Comparison of ENCODE assay signal across 8 cellular contexts in genomic region chr11:71813481-71814355, GRCh38. TPM values are rescaled to one million over a fixed set of nuclear protein-coding genes. Genes with fewer than 3 reads are reported as not detected.
DNase-seq lines count a peak whose midpoint lies in the region; TF ChIP-seq lines count a peak whose summit lies in the region.
"Not testable (repeated sequence)": the region's sequence is repeated elsewhere in the genome, so short reads cannot be mapped to it uniquely, and the experiment has no call there.

No MANE protein-coding gene starts in this region.

- intact Hi-C loops in esophagus muscularis mucosa (cut with DNase I): not testable (repeated sequence)

- not testable (repeated sequence) for H2BK5ac ChIP-seq in mesenchymal stem cell (ENCODE audit: low read depth, low read length, poor library complexity, severe bottlenecking)

- not testable (repeated sequence) for H2BK12ac ChIP-seq in mesenchymal stem cell (ENCODE audit: low read length in 2 of 2)

- H2BK120ac ChIP-seq in mesenchymal stem cell (ENCODE audit: low read depth, low read length): peak overlapping the region; percentile 49

- peak overlapping the region; percentile 86 for H3K9ac ChIP-seq in mesenchymal stem cell (ENCODE audit: low read length)

- H3K27me3 ChIP-seq in ACC112 (ENCODE audit: insufficient read depth, low read length); esophagus muscularis mucosa; mesenchymal stem cell (ENCODE audit: control insufficient read depth in 1 of 2, insufficient read depth in 1 of 2, low read length in 2 of 2): not testable (repeated sequence)

- H2AK5ac ChIP-seq in mesenchymal stem cell (ENCODE audit: low read length, severe bottlenecking): not testable (repeated sequence)

- DNase-seq in GM13977 (ENCODE audit: low spot score): peak; percentile 76
- peak; percentile 49 for DNase-seq in NCI-H1694 (lab: John Stamatoyannopoulos, UW)
- peak; percentile 61 for DNase-seq in SW480 (ENCODE audit: low spot score)
- DNase-seq in activated gamma-delta T cell (lab: John Stamatoyannopoulos, UW): peak; percentile 61
- not testable (repeated sequence) for DNase-seq in esophagus muscularis mucosa (ENCODE audit: extremely low spot score)
- peak; percentile 77 for DNase-seq in mesenchymal stem cell
- DNase-seq in stimulated activated CD4-positive, alpha-beta T cell treated with anti-CD3 and anti-CD28 coated beads, Interleukin-1b, Interleukin-23, amount 100 ng/mL, for 24 hours (ENCODE audit: low read depth in 4 of 4, low spot score in 1 of 4): peak; percentile 43 to 72 (median 60)

- H3K36me3 ChIP-seq in ACC112 (ENCODE audit: insufficient read depth, low read length); esophagus muscularis mucosa; mesenchymal stem cell (ENCODE audit: control insufficient read depth in 1 of 2, insufficient read depth in 2 of 2, low read depth in 1 of 2, low read length in 2 of 2): not testable (repeated sequence)

- not testable (repeated sequence) for TF ChIP-seq POLR2A in esophagus muscularis mucosa (IDR thresholded peaks at IDR 0.05; ENCODE audit: low read depth)

- not testable (repeated sequence) for TF ChIP-seq EP300 in esophagus muscularis mucosa (IDR thresholded peaks at IDR 0.05)

- H3K18ac ChIP-seq in mesenchymal stem cell (ENCODE audit: low read depth in 1 of 2, low read length in 2 of 2): peak overlapping the region in 1 of 2 experiments; percentile 34

- not testable (repeated sequence) for H2BK15ac ChIP-seq in mesenchymal stem cell (ENCODE audit: low read depth, poor library complexity, severe bottlenecking)

- not testable (repeated sequence) for H3K79me1 ChIP-seq in mesenchymal stem cell (replicated peaks; ENCODE audit: low read length, poor library complexity, severe bottlenecking)

- H3K4me2 ChIP-seq in mesenchymal stem cell (ENCODE audit: low read length, poor library complexity, severe bottlenecking): peak overlapping the region; percentile 63

- peak overlapping the region; percentile 74 for H3K4me3 ChIP-seq in ACC112 (ENCODE audit: low read depth, low read length)
- peak overlapping the region; percentile 48 to 64 (median 56) for H3K4me3 ChIP-seq in esophagus muscularis mucosa
- H3K4me3 ChIP-seq in mesenchymal stem cell (ENCODE audit: insufficient read depth in 1 of 2, low read depth in 1 of 2, low read length in 2 of 2): peak overlapping the region; percentile 53 to 73

- peak overlapping the region; percentile 82 for H4K8ac ChIP-seq in mesenchymal stem cell (ENCODE audit: low read length)

- H3K27ac ChIP-seq in ACC112 (ENCODE audit: low read depth, low read length); mesenchymal stem cell (ENCODE audit: low read length, poor library complexity, severe bottlenecking): not testable (repeated sequence)
- peak overlapping the region; percentile 62 to 74 (median 66) for H3K27ac ChIP-seq in esophagus muscularis mucosa (replicated peaks in 1 of 4)

- peak; percentile 80 for TF ChIP-seq CTCF in GM13977 (IDR thresholded peaks at IDR 0.05; ENCODE audit: extremely low read depth, insufficient read depth, missing control alignments)
- peak; percentile 67 to 92 (median 84) for TF ChIP-seq CTCF in esophagus muscularis mucosa (IDR thresholded peaks at IDR 0.05)

- H3K9me3 ChIP-seq in esophagus muscularis mucosa; mesenchymal stem cell (ENCODE audit: control insufficient read depth, low read length): not testable (repeated sequence)

- in situ Hi-C loops in GM13977 (cut with MboI; ENCODE audit: low pct_unique_long_range_greater_than_20kb, low sequenced_read_pairs, unreplicated experiment): not testable (repeated sequence)

- H3K79me2 ChIP-seq in ACC112 (ENCODE audit: control insufficient read depth, insufficient read depth, low read length, unreplicated experiment): not testable (repeated sequence)

- H4K91ac ChIP-seq in mesenchymal stem cell (ENCODE audit: low read length): not testable (repeated sequence)

- H3K4ac ChIP-seq in mesenchymal stem cell (ENCODE audit: low read depth in 1 of 2, low read length in 2 of 2): not testable (repeated sequence)

- H2AFZ ChIP-seq in ACC112 (ENCODE audit: low read length, unreplicated experiment) (peak overlapping the region; percentile 89), mesenchymal stem cell (ENCODE audit: low read depth, low read length) (peak overlapping the region; percentile 29)

- H3K23ac ChIP-seq in mesenchymal stem cell (ENCODE audit: low read length in 2 of 2): not testable (repeated sequence)

- H3K4me1 ChIP-seq in ACC112 (ENCODE audit: control insufficient read depth, insufficient read depth, low read length, unreplicated experiment); esophagus muscularis mucosa; mesenchymal stem cell (ENCODE audit: control insufficient read depth, insufficient read depth, low read depth, low read length): not testable (repeated sequence)

- not testable (repeated sequence) for H3K14ac ChIP-seq in mesenchymal stem cell (ENCODE audit: low read length in 2 of 2)

- WGBS in esophagus muscularis mucosa: 11% methylated on average over 18 of the region's 46 CpGs
- 1% methylated on average over 35 of the region's 46 CpGs for WGBS in mesenchymal stem cell

RNA-seq across cellular contexts. Expression of gene DEFB108B, which starts 19.3 kb away (rescaled TPM):
- not detected for total RNA-seq in esophagus muscularis mucosa
- not detected for polyA plus RNA-seq in mesenchymal stem cell (2013, experiment 1 of 2)
- polyA plus RNA-seq in mesenchymal stem cell (2013, experiment 2 of 2): not detected
